1 cellular context compared by ENCODE assay signal in genomic region chr9:82209797-82210470, GRCh38.
TF ChIP-seq lines count a peak whose summit lies in the region.

No MANE protein-coding gene starts in this region.

TF ChIP-seq in HepG2, 621 proteins besides CTCF, POLR2A, EP300 and RAD21 (continued from another document):
- TF ChIP-seq ZNF784 (CRISPR knock-in tag; IDR thresholded peaks at IDR 0.05; ENCODE audit: borderline replicate concordance), result no peak
- TF ChIP-seq ZNF136 (CRISPR knock-in tag; IDR thresholded peaks at IDR 0.05; ENCODE audit: low read depth), result no peak
